ENCODE assay signal across 9 cellular contexts in genomic region chr6:17393335-17394191, GRCh38. TPM values are rescaled to one million over a fixed set of nuclear protein-coding genes. Genes with fewer than 3 reads are reported as not detected.
A peak's percentile ranks its signal among the peaks of the same experiment; 100 is the strongest.
DNase-seq lines count a peak whose midpoint lies in the region; ATAC-seq, FAIRE-seq and TF ChIP-seq lines count a peak whose summit lies in the region.
"Had no signal": no experiment of that assay in that cellular context is flagged by ENCODE, and none has a peak within 500 bp of the region (broad histone marks: within the 10 kb centered on the region; RNA-seq: fewer than 3 reads in every experiment).

A gene with protein sequence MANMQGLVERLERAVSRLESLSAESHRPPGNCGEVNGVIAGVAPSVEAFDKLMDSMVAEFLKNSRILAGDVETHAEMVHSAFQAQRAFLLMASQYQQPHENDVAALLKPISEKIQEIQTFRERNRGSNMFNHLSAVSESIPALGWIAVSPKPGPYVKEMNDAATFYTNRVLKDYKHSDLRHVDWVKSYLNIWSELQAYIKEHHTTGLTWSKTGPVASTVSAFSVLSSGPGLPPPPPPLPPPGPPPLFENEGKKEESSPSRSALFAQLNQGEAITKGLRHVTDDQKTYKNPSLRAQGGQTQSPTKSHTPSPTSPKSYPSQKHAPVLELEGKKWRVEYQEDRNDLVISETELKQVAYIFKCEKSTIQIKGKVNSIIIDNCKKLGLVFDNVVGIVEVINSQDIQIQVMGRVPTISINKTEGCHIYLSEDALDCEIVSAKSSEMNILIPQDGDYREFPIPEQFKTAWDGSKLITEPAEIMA (plus strand): TSS chr6:17393595. CDS start chr6:17421556, 27,961 bp downstream.

- H3K36me3 ChIP-seq in Caco-2 (ENCODE audit: control insufficient read depth, insufficient read depth, low read length): no peaks in the 10 kb centered on the region
- no peaks in the 10 kb centered on the region for H3K36me3 ChIP-seq in mucosa of stomach (ENCODE audit: control insufficient read depth, insufficient read depth, low read length)

- peak within 1 kb of the TSS; percentile 81 for H3K4me3 Mint-ChIP-seq in Caco-2 (ENCODE audit: unreplicated experiment)
- H3K4me3 Mint-ChIP-seq in WTC11: peak within 1 kb of the TSS; percentile 91

- no peaks in the 10 kb centered on the region for H3K27me3 ChIP-seq in Caco-2 (replicated peaks; ENCODE audit: control insufficient read depth, insufficient read depth, low read length)
- no peaks in the 10 kb centered on the region for H3K27me3 ChIP-seq in mucosa of stomach (ENCODE audit: control insufficient read depth, insufficient read depth, low read length)

- BruUV-seq in Caco-2 (replicated peaks; lab: Mats Ljungman, UMichigan): no TSS peak

- DNase-seq in Caco-2 (peak; percentile 65 to 70), Kasumi-1 (lab: John Stamatoyannopoulos, UW) (peak; percentile 10 to 20), WTC11 (ENCODE audit: low spot score) (peak; percentile 82), fibroblast of pulmonary artery (ENCODE audit: low read depth) (peak; percentile 49), urothelium cell line (ENCODE audit: low spot score) (peak; percentile 77)

- H3K4me1 Mint-ChIP-seq in Caco-2 (ENCODE audit: low read depth, unreplicated experiment): peaks cover 7% of the 10 kb centered on the region
- peaks cover 17% of the 10 kb centered on the region for H3K4me1 Mint-ChIP-seq in WTC11

- H3K27me3 Mint-ChIP-seq in Caco-2 (ENCODE audit: insufficient read depth, unreplicated experiment) (no peaks in the 10 kb centered on the region), WTC11 (ENCODE audit: low read depth) (no peaks in the 10 kb centered on the region; the same call in 1 of the 2 replicates)

- ATAC-seq in WTC11 (peak; percentile 93), HG03175 (IDR thresholded peaks at IDR 0.05; ENCODE audit: unreplicated experiment) (no peak), GM19467 (IDR thresholded peaks at IDR 0.05; ENCODE audit: unreplicated experiment) (no peak)

- H3K4me1 ChIP-seq in Caco-2 (peaks cover 10% of the 10 kb centered on the region), mucosa of stomach (ENCODE audit: control insufficient read depth, insufficient read depth, low read length) (no peaks in the 10 kb centered on the region)

- H3K4me3 ChIP-seq in Caco-2 (ENCODE audit: low read depth, low read length) (peak within 1 kb of the TSS; percentile 89), fibroblast of pulmonary artery (replicated peaks; ENCODE audit: low read depth, low read length) (peak within 1 kb of the TSS; percentile 63), mucosa of stomach (ENCODE audit: low read length) (no peak within 1 kb of the TSS)

- CTCF ChIA-PET in Caco-2 (lab: Charles Lee) (interaction anchor here (0.6 kb wide), 1 partner anchor 613 kb away, joined by 4 read pairs; no protein-coding TSS in a partner anchor), WTC11 (lab: Charles Lee) (interaction anchor here (0.7 to 1.4 kb wide), 2 partner anchors 190 to 193 kb away, joined by 3 to 6 read pairs; no protein-coding TSS in a partner anchor)

- FAIRE-seq in urothelium cell line (lab: Jason Lieb, UNC): no peak

- H3K27ac Mint-ChIP-seq in Caco-2 (ENCODE audit: unreplicated experiment): peak within 1 kb of the TSS; percentile 96
- peak within 1 kb of the TSS; percentile 98 for H3K27ac Mint-ChIP-seq in WTC11

- H3K9ac ChIP-seq in mucosa of stomach (ENCODE audit: low read length): peak within 1 kb of the TSS; percentile 40

- H3K9me3 Mint-ChIP-seq in Caco-2 (ENCODE audit: unreplicated experiment): no peaks in the 10 kb centered on the region
- H3K9me3 Mint-ChIP-seq in WTC11: peaks cover 14% of the 10 kb centered on the region

- intact Hi-C loops in Caco-2 (cut with micrococcal nuclease; ENCODE audit: unreplicated experiment): loop anchor here (10.0 kb wide), 1 partner anchor 109 kb away; the partner anchor contains the start of gene RBM24

- POLR2A ChIA-PET in Caco-2 (lab: Charles Lee) (interaction anchor here (0.5 to 0.6 kb wide), 2 partner anchors 1024 to 1265 kb away, joined by 3 to 4 read pairs; partner anchors contain the start of gene MYLIP), WTC11 (lab: Charles Lee) (interaction anchor here (0.5 to 1.8 kb wide), 4 partner anchors 11 to 320 kb away, joined by 3 to 7 read pairs (median 4); partner anchors contain the start of gene RBM24)

- H3K9me3 ChIP-seq in Caco-2 (no peaks in the 10 kb centered on the region), mucosa of stomach (ENCODE audit: control insufficient read depth, low read length) (no peaks in the 10 kb centered on the region)

- TF ChIP-seq CTCF in Caco-2 (IDR thresholded peaks at IDR 0.05; ENCODE audit: insufficient read depth in 1 of 2, low read depth in 1 of 2, low read length in 1 of 2, severe bottlenecking in 1 of 2, unreplicated experiment in 1 of 2): no peak
- no peak for TF ChIP-seq CTCF in WTC11 (IDR thresholded peaks at IDR 0.05)
- TF ChIP-seq CTCF in fibroblast of pulmonary artery (IDR thresholded peaks at IDR 0.05; ENCODE audit: low read length, missing control alignments): no peak

- H3K36me3 Mint-ChIP-seq in Caco-2 (ENCODE audit: insufficient read depth, unreplicated experiment) (peaks cover 6% of the 10 kb centered on the region), WTC11 (peaks cover 12% of the 10 kb centered on the region)

TF ChIP-seq in WTC11, 78 proteins besides CTCF, POLR2A, EP300 and RAD21 (continues in another document):
- TF ChIP-seq TEAD1 (CRISPR knock-in tag; IDR thresholded peaks at IDR 0.05) (peak; percentile 65), NFE2L1 (CRISPR knock-in tag; IDR thresholded peaks at IDR 0.05) (0 out of 2 replicates have a peak, but pooled peaks have one; percentile 34), RELA (CRISPR knock-in tag; IDR thresholded peaks at IDR 0.05; ENCODE audit: borderline replicate concordance) (no peak), USF1 (CRISPR knock-in tag; IDR thresholded peaks at IDR 0.05) (0 out of 2 replicates have a peak, but pooled peaks have one; percentile 32), FOXK1 (CRISPR knock-in tag; IDR thresholded peaks at IDR 0.05) (no peak), KAT7 (CRISPR knock-in tag; IDR thresholded peaks at IDR 0.05; ENCODE audit: borderline replicate concordance) (0 out of 2 replicates have a peak, but pooled peaks have one; percentile 16), ZNF263 (CRISPR knock-in tag; IDR thresholded peaks at IDR 0.05; ENCODE audit: low read depth) (peak; percentile 90), FOXP1 (CRISPR knock-in tag; IDR thresholded peaks at IDR 0.05; ENCODE audit: borderline replicate concordance) (0 out of 2 replicates have a peak, but pooled peaks have one; percentile 41)
- TF ChIP-seq, protein P1, sequence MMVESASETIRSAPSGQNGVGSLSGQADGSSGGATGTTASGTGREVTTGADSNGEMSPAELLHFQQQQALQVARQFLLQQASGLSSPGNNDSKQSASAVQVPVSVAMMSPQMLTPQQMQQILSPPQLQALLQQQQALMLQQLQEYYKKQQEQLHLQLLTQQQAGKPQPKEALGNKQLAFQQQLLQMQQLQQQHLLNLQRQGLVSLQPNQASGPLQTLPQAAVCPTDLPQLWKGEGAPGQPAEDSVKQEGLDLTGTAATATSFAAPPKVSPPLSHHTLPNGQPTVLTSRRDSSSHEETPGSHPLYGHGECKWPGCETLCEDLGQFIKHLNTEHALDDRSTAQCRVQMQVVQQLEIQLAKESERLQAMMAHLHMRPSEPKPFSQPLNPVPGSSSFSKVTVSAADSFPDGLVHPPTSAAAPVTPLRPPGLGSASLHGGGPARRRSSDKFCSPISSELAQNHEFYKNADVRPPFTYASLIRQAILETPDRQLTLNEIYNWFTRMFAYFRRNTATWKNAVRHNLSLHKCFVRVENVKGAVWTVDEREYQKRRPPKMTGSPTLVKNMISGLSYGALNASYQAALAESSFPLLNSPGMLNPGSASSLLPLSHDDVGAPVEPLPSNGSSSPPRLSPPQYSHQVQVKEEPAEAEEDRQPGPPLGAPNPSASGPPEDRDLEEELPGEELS (CRISPR knock-in tag; IDR thresholded peaks at IDR 0.05): peak; percentile 53; the same call in 1 of the 2 replicates
- TF ChIP-seq, protein P2, sequence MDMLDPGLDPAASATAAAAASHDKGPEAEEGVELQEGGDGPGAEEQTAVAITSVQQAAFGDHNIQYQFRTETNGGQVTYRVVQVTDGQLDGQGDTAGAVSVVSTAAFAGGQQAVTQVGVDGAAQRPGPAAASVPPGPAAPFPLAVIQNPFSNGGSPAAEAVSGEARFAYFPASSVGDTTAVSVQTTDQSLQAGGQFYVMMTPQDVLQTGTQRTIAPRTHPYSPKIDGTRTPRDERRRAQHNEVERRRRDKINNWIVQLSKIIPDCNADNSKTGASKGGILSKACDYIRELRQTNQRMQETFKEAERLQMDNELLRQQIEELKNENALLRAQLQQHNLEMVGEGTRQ (CRISPR knock-in tag; IDR thresholded peaks at IDR 0.05): 0 out of 2 replicates have a peak, but pooled peaks have one; percentile 29

RNA-seq across cellular contexts. Expression of the gene that starts here (rescaled TPM):
- total RNA-seq in Caco-2 (2022) (8.5 and 8.9 TPM in 2 replicates), WTC11 (2021) (7.2 to 10.9 TPM (median 10.6 TPM) in 3 replicates)
- total RNA-seq: T-helper 2 cell treated with Interferon-gamma antibody and Interleukin-4, amounts not matched to agents 100 ng/mL and 5 ng/mL, for 36 hours had no signal

Comparison
In these comparisons a context has a peak if more than half of its experiments do, and no peak if none do; other contexts are left out.
1. DNase-seq: peak in every context shown above with its lines; median percentile 82 in WTC11; 77 in urothelium cell line; 68 in Caco-2; 49 in fibroblast of pulmonary artery; 15 in Kasumi-1.